ENCODE assay signal across 19 cellular contexts in the genomic region with DNA sequence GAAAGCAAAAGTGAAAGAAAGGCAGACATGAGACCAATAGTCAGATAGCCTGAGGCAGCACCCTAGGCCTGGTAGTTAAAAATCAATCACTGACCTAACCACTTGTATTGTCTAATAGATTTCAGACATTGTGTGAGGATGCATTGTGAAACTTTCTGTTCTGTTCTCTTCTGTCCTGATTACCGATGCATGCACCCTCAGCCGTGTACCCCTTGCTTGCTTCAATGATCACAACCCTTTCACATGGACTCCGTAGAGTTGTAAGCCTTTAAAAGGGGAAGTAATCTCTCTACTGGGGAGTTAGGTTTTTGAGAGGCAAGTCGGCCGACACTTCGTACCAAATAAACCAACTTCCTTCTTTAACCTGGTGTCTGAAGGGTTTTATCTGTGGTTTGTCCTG.
DNase-seq lines count a peak whose midpoint lies in the region; ATAC-seq and TF ChIP-seq lines count a peak whose summit lies in the region.
"Had no signal": no experiment of that assay in that cellular context is flagged by ENCODE, and none has a peak within 500 bp of the region (broad histone marks: within the 10 kb centered on the region; RNA-seq: fewer than 3 reads in every experiment).

No MANE protein-coding gene starts in this region.

- no peaks in the 10 kb centered on the region for H3K36me3 ChIP-seq in lower lobe of right lung
- H3K36me3 ChIP-seq: colonic mucosa, tibial artery had no signal

- H3K27me3 ChIP-seq in lower lobe of right lung (ENCODE audit: low read depth): no peaks in the 10 kb centered on the region
- H3K27me3 ChIP-seq: colonic mucosa, tibial artery had no signal

- no peak overlapping the region for H3K27ac ChIP-seq in lower lobe of right lung
- H3K27ac ChIP-seq: colonic mucosa, KMS-11, tibial artery had no signal

- no peaks in the 10 kb centered on the region for H3K36me3 Mint-ChIP-seq in T-helper 17 cell (ENCODE audit: low read depth)
- H3K36me3 Mint-ChIP-seq: naive B cell had no signal

- H3K4me3 Mint-ChIP-seq in T-helper 17 cell: no peak overlapping the region

- H3K4me1 Mint-ChIP-seq in T-helper 17 cell: no peaks in the 10 kb centered on the region

- no peak overlapping the region for H3K27ac Mint-ChIP-seq in T-helper 17 cell
- H3K27ac Mint-ChIP-seq: activated T-helper 2 cell treated with anti-CD3 and anti-CD28 coated beads, Interferon-gamma antibody, Interleukin-2, Interleukin-4, amounts not matched to agents 10 μg/mL and 5 μg/mL and 100 μg/mL, durations not matched to agents 14 hours and 24 hours and 36 hours; naive B cell had no signal

- DNase-seq in GM12864 (ENCODE audit: low read depth): peak; percentile 89
- no peak for DNase-seq in T-helper 17 cell
- no peak for DNase-seq in lower lobe of right lung
- no peak for DNase-seq in T-helper 1 cell
- no peak for DNase-seq in NCI-H2107 (lab: John Stamatoyannopoulos, UW)
- DNase-seq: activated CD4-positive, alpha-beta T cell treated with anti-CD3 and anti-CD28 coated beads, Interleukin-2, amount 50 U/mL, for 48 hours; aorta; Calu3; colonic mucosa; naive B cell; NCI-H1694 treated with DMSO at 0.1 percent for 48 hours; NCI-H748 treated with DMSO at 0.1 percent for 48 hours; T-helper 9 cell; tibial artery had no signal

- H3K9me3 ChIP-seq in T-helper 17 cell (ENCODE audit: control insufficient read depth, low read length, poor library complexity, severe bottlenecking) (no peaks in the 10 kb centered on the region), lower lobe of right lung (no peaks in the 10 kb centered on the region)
- H3K9me3 ChIP-seq: colonic mucosa, tibial artery had no signal

- no peaks in the 10 kb centered on the region for H3K27me3 Mint-ChIP-seq in T-helper 17 cell
- H3K27me3 Mint-ChIP-seq: naive B cell had no signal

- TF ChIP-seq CTCF in GM12864 (IDR thresholded peaks at IDR 0.05; ENCODE audit: low read depth, low read length, missing control alignments) (no peak), lower lobe of right lung (IDR thresholded peaks at IDR 0.05) (no peak)

- intact Hi-C loops in lower lobe of right lung (cut with DNase I): no loop called here

- H3K4me1 ChIP-seq in lower lobe of right lung: no peaks in the 10 kb centered on the region
- H3K4me1 ChIP-seq: colonic mucosa, tibial artery had no signal

- ATAC-seq in GM21447 (IDR thresholded peaks at IDR 0.05; ENCODE audit: unreplicated experiment) (peak; percentile 97), HG03196 (IDR thresholded peaks at IDR 0.05; ENCODE audit: unreplicated experiment) (peak; percentile 98), T-helper 17 cell (peak; percentile 58), lower lobe of right lung (no peak), HG03378 (IDR thresholded peaks at IDR 0.05; ENCODE audit: unreplicated experiment) (no peak)

- H3K4me3 ChIP-seq in GM12864 (ENCODE audit: low read depth, low read length): no peak overlapping the region; the same call in 1 of the 2 replicates
- no peak overlapping the region for H3K4me3 ChIP-seq in lower lobe of right lung
- H3K4me3 ChIP-seq: colonic mucosa, tibial artery had no signal

Comparison
In these comparisons a context has a peak if more than half of its experiments do, and no peak if none do; other contexts are left out.
1. ATAC-seq: peak in GM21447 (single experiment), HG03196 (single experiment) and T-helper 17 cell (single experiment); none in lower lobe of right lung (0 of 2) and HG03378 (single experiment).